Comparison of ENCODE assay signal across 5 cellular contexts in the genomic region with DNA sequence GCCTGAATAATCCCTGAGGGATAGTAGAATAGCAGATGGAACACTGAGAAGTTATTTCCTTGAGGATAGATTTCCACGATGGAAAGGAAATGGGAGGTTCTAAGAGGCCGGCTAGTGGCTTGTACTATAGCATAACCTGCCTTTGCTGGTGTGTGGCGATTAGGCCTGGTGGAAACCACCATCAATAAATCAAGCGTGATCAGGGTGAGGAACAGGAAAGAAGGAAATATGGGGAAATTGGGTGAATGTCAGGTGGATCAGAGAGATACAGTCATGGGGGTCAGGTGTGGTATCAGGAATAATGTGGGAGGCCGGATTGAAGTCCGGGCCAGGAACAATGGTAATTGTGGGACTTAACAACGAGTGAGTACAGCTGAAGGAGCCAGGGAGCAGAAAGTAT. TPM values are rescaled to one million over a fixed set of nuclear protein-coding genes. Genes with fewer than 3 reads are reported as not detected.
"Had no signal": no experiment of that assay in that cellular context is flagged by ENCODE, and none has a peak within 500 bp of the region (broad histone marks: within the 10 kb centered on the region; RNA-seq: fewer than 3 reads in every experiment).

No MANE protein-coding gene starts in this region.

RNA-seq across cellular contexts. Expression of a gene that starts 39.1 kb away (rescaled TPM):
- total RNA-seq: activated CD8-positive, alpha-beta T cell treated with anti-CD3 and anti-CD28 coated beads for 36 hours; activated naive CD8-positive, alpha-beta T cell treated with anti-CD3 and anti-CD28 coated beads for 36 hours; activated T-cell treated with anti-CD3 and anti-CD28 coated beads, Interleukin-2, amount 50 U/mL, for 72 hours; activated T-helper 2 cell treated with anti-CD3 and anti-CD28 coated beads, Interferon-gamma antibody, Interleukin-2, Interleukin-4, amounts not matched to agents 10 μg/mL and 5 μg/mL and 100 μg/mL, durations not matched to agents 14 hours and 24 hours and 36 hours; cardiac muscle cell had no signal
